Comparison of ENCODE assay signal across 8 cellular contexts in genomic region chr1:151048645-151049032, GRCh38.
DNase-seq lines count a peak whose midpoint lies in the region; ATAC-seq and TF ChIP-seq lines count a peak whose summit lies in the region.

No MANE protein-coding gene starts in this region.

- DNase-seq in SK-N-MC (ENCODE audit: low read depth, low spot score) (no peak), fibroblast of mammary gland (ENCODE audit: low read depth) (no peak), retinal pigment epithelial cell (ENCODE audit: low read depth) (no peak), NOMO-1 treated with DMSO at 0.1 percent for 48 hours (lab: John Stamatoyannopoulos, UW; ENCODE audit: unreplicated experiment) (no peak), NCI-H2081 (lab: John Stamatoyannopoulos, UW) (no peak)
- DNase-seq in stimulated activated CD4-positive, alpha-beta T cell treated with anti-CD3 and anti-CD28 coated beads, Interleukin-12 subunit alpha, Interleukin-12 subunit beta, amount 100 ng/mL, for 4 hours = no peak
- no peak for DNase-seq in activated CD4-positive, alpha-beta T cell treated with anti-CD3 and anti-CD28 coated beads, Interleukin-2, amount 50 U/mL, for 1 hour

- H3K9me3 ChIP-seq in SK-N-MC (ENCODE audit: low read depth, low read length) = no peaks in the 10 kb centered on the region

- H3K36me3 ChIP-seq in SK-N-MC (ENCODE audit: insufficient read depth, low read length) = peaks cover 11% of the 10 kb centered on the region; the same call in 1 of the 2 replicates

- TF ChIP-seq CTCF in fibroblast of mammary gland (conservative IDR thresholded peaks at IDR 0.05; ENCODE audit: control insufficient read depth, insufficient read depth, low read depth, low read length) (no peak), retinal pigment epithelial cell (conservative IDR thresholded peaks at IDR 0.05; ENCODE audit: low read depth, low read length) (peak; percentile 66)

- peak overlapping the region; percentile 92; the same call in 1 of the 2 replicates for H3K4me3 ChIP-seq in SK-N-MC
- peak overlapping the region; percentile 73 for H3K4me3 ChIP-seq in fibroblast of mammary gland (ENCODE audit: control insufficient read depth, low read depth, low read length)
- H3K4me3 ChIP-seq in retinal pigment epithelial cell (ENCODE audit: low read length) = peak overlapping the region; percentile 79

- no peak overlapping the region for H3K27ac ChIP-seq in SK-N-MC

- H3K9ac ChIP-seq in SK-N-MC (ENCODE audit: insufficient read length) = no peak overlapping the region

- ATAC-seq in GM18873 (IDR thresholded peaks at IDR 0.05; ENCODE audit: low FRiP score, unreplicated experiment) = peak; percentile 5
